Comparison of ENCODE assay signal across 22 cellular contexts in genomic region chr5:170860818-170861217, GRCh38. TPM values are rescaled to one million over a fixed set of nuclear protein-coding genes. Genes with fewer than 3 reads are reported as not detected.
DNase-seq lines count a peak whose midpoint lies in the region; ATAC-seq and TF ChIP-seq lines count a peak whose summit lies in the region.
"Had no signal": no experiment of that assay in that cellular context is flagged by ENCODE, and none has a peak within 500 bp of the region (broad histone marks: within the 10 kb centered on the region; RNA-seq: fewer than 3 reads in every experiment).

No MANE protein-coding gene starts in this region.

- no peaks in the 10 kb centered on the region for H4K20me1 ChIP-seq in mammary epithelial cell (ENCODE audit: insufficient read depth, low read length)

- H3K4me3 Mint-ChIP-seq in MCF 10A (ENCODE audit: unreplicated experiment) (peak overlapping the region; percentile 68), glutamatergic neuron (ENCODE audit: unreplicated experiment) (peak overlapping the region; percentile 77), progenitor cell of endocrine pancreas (ENCODE audit: low read depth) (peak overlapping the region; percentile 75)

- ATAC-seq in GM21528 (IDR thresholded peaks at IDR 0.05; ENCODE audit: low FRiP score, unreplicated experiment) (no peak), HG03045 (IDR thresholded peaks at IDR 0.05; ENCODE audit: unreplicated experiment) (no peak)
- ATAC-seq: activated T-cell treated with anti-CD3 and anti-CD28 coated beads, Interleukin-2, amount 50 U/mL, for 72 hours; stimulated activated naive B cell treated with anti-CD40 and anti-IgM and Interleukin-4, amounts not matched to agents 10 μg/mL and 1 μg/mL and 100 μg/mL, for 72 hours had no signal

- TF ChIP-seq CTCF in MCF 10A (IDR thresholded peaks at IDR 0.05; ENCODE audit: unreplicated experiment) (no peak), mammary epithelial cell (conservative IDR thresholded peaks at IDR 0.05 in 1 of 2, IDR thresholded peaks at IDR 0.05 in 1 of 2; ENCODE audit: extremely low read depth in 1 of 2, insufficient read depth in 1 of 2, low read depth in 1 of 2, low read length in 2 of 2) (no peak), glutamatergic neuron (IDR thresholded peaks at IDR 0.05; ENCODE audit: partially characterized antibody, unreplicated experiment) (no peak), progenitor cell of endocrine pancreas (IDR thresholded peaks at IDR 0.05; ENCODE audit: unreplicated experiment) (no peak)

- DNase-seq in MCF 10A (ENCODE audit: unreplicated experiment) (no peak), mammary epithelial cell (no peak), OCI-M1 (lab: John Stamatoyannopoulos, UW) (peak; percentile 11), glutamatergic neuron (no peak), progenitor cell of endocrine pancreas (ENCODE audit: low spot score, unreplicated experiment) (no peak), NCI-H2107 treated with DMSO at 0.1 percent for 48 hours (lab: John Stamatoyannopoulos, UW; ENCODE audit: unreplicated experiment) (no peak)
- DNase-seq: activated CD4-positive, alpha-beta T cell treated with anti-CD3 and anti-CD28 coated beads for 1 hour; activated naive CD4-positive, alpha-beta T cell treated with anti-CD3 and anti-CD28 coated beads, Interleukin-2, amount 50 U/mL, for 16 hours; activated T-cell treated with anti-CD3 and anti-CD28 coated beads, Interleukin-2, amount 50 U/mL, for 72 hours; CD4-positive, CD25-positive, alpha-beta regulatory T cell; DND-41; foreskin keratinocyte; hippocampal formation; islet precursor cell; NCI-H2107; NCI-H524; stimulated activated naive B cell treated with anti-CD40 and anti-IgM and Interleukin-4, amounts not matched to agents 10 μg/mL and 1 μg/mL and 100 μg/mL, for 72 hours had no signal

- H2AFZ ChIP-seq in mammary epithelial cell (ENCODE audit: low read depth, low read length): no peak overlapping the region
- H2AFZ ChIP-seq: parathyroid adenoma had no signal

- H3K9me3 ChIP-seq in mammary epithelial cell (replicated peaks; ENCODE audit: insufficient read depth, low read length): peaks cover 7% of the 10 kb centered on the region

- H3K4me2 ChIP-seq in mammary epithelial cell (ENCODE audit: insufficient read depth, low read depth, low read length): no peak overlapping the region

- CTCF ChIA-PET in MCF 10A (lab: Yijun Ruan, JAX): interaction anchor here (0.7 to 1.7 kb wide), 4 partner anchors 11 to 436 kb away, joined by 3 to 5 read pairs (median 4); no protein-coding TSS in a partner anchor
- CTCF ChIA-PET in mammary epithelial cell (lab: Charles Lee; ENCODE audit: low non-redundant PET): no interaction called here

- peak overlapping the region; percentile 74 for H3K27ac Mint-ChIP-seq in MCF 10A (ENCODE audit: low read depth, unreplicated experiment)
- H3K27ac Mint-ChIP-seq in glutamatergic neuron (ENCODE audit: unreplicated experiment): no peak overlapping the region
- H3K27ac Mint-ChIP-seq in progenitor cell of endocrine pancreas: peak overlapping the region; percentile 71
- H3K27ac Mint-ChIP-seq: activated T-cell treated with anti-CD3 and anti-CD28 coated beads, Interleukin-2, amount 50 U/mL, for 72 hours had no signal

- H3K36me3 Mint-ChIP-seq in MCF 10A (ENCODE audit: insufficient read depth, unreplicated experiment) (no peaks in the 10 kb centered on the region), glutamatergic neuron (ENCODE audit: unreplicated experiment) (peaks cover 24% of the 10 kb centered on the region), progenitor cell of endocrine pancreas (ENCODE audit: insufficient read depth) (peaks cover 6% of the 10 kb centered on the region)

- no peaks in the 10 kb centered on the region for H3K79me2 ChIP-seq in mammary epithelial cell (ENCODE audit: insufficient read depth, low read length)

- no peaks in the 10 kb centered on the region for H3K36me3 ChIP-seq in mammary epithelial cell (ENCODE audit: insufficient read depth, low read length)
- H3K36me3 ChIP-seq: breast epithelium had no signal

- in situ Hi-C loops in mammary epithelial cell (cut with MboI; ENCODE audit: low sequenced_read_pairs in 2 of 2): no loop called here

- BruUV-seq in MCF 10A (replicated peaks; lab: Mats Ljungman, UMichigan): no TSS peak
- BruUV-seq in mammary epithelial cell (replicated peaks; lab: Mats Ljungman, UMichigan): no TSS peak

- POLR2A ChIA-PET in MCF 10A (lab: Yijun Ruan, JAX): interaction anchor here (0.6 to 0.8 kb wide), 3 partner anchors 16 to 529 kb away, joined by 3 to 5 read pairs (median 3); no protein-coding TSS in a partner anchor

- WGBS in mammary epithelial cell (ENCODE audit: low coverage, missing lambda C conversion rate): 83% methylated on average over 1 of the region's 1 CpG

- H3K4me3 ChIP-seq in mammary epithelial cell (replicated peaks in 1 of 3; ENCODE audit: insufficient read depth in 1 of 3, low read depth in 2 of 3, low read length in 3 of 3): no peak overlapping the region

- H3K9me3 Mint-ChIP-seq in MCF 10A (ENCODE audit: unreplicated experiment) (peaks cover 27% of the 10 kb centered on the region), glutamatergic neuron (ENCODE audit: unreplicated experiment) (peaks cover 13% of the 10 kb centered on the region), progenitor cell of endocrine pancreas (ENCODE audit: low read depth) (peaks cover 22% of the 10 kb centered on the region)

- H3K4me1 Mint-ChIP-seq in MCF 10A (ENCODE audit: insufficient read depth, unreplicated experiment) (peaks cover 24% of the 10 kb centered on the region), glutamatergic neuron (ENCODE audit: low read depth, unreplicated experiment) (peaks cover 3% of the 10 kb centered on the region), progenitor cell of endocrine pancreas (ENCODE audit: low read depth) (peaks cover 18% of the 10 kb centered on the region)

- H3K27ac ChIP-seq in mammary epithelial cell (ENCODE audit: insufficient read depth, low read depth, low read length): no peak overlapping the region
- H3K27ac ChIP-seq: foreskin keratinocyte, parathyroid adenoma had no signal

- dilution Hi-C loops in mammary epithelial cell (cut with HindIII; ENCODE audit: low sequenced_read_pairs): no loop called here

- intact Hi-C loops in MCF 10A (cut with micrococcal nuclease): loop anchor here (5.0 kb wide), 2 partner anchors 46 to 104 kb away; no protein-coding TSS in a partner anchor
- intact Hi-C loops in mammary epithelial cell (cut with micrococcal nuclease): no loop called here

- H3K9ac ChIP-seq in mammary epithelial cell (ENCODE audit: insufficient read depth, low read length): no peak overlapping the region
- H3K9ac ChIP-seq: parathyroid adenoma had no signal

- H3K27me3 Mint-ChIP-seq in MCF 10A (ENCODE audit: insufficient read depth, unreplicated experiment) (no peaks in the 10 kb centered on the region), glutamatergic neuron (ENCODE audit: unreplicated experiment) (peaks cover 6% of the 10 kb centered on the region), progenitor cell of endocrine pancreas (peaks cover 12% of the 10 kb centered on the region)

- peaks cover 2% of the 10 kb centered on the region for H3K27me3 ChIP-seq in mammary epithelial cell (ENCODE audit: insufficient read depth, low read length)
- H3K27me3 ChIP-seq: breast epithelium, foreskin keratinocyte had no signal

- no peaks in the 10 kb centered on the region for H3K4me1 ChIP-seq in mammary epithelial cell (ENCODE audit: insufficient read depth, low read length)
- H3K4me1 ChIP-seq: breast epithelium, foreskin keratinocyte, parathyroid adenoma had no signal

RNA-seq across cellular contexts. Expression of gene RANBP17, which starts 1.0 kb away (rescaled TPM):
- total RNA-seq in MCF 10A (2022): 19.0 and 25.8 TPM in 2 replicates
- total RNA-seq in mammary epithelial cell: 10 to 100 TPM in 1 of 2 donors, 1 to 10 TPM in 1; 9.3 to 12.8 TPM
- polyA plus RNA-seq in mammary epithelial cell: 0.76 TPM
- polyA minus RNA-seq in mammary epithelial cell: 1.3 TPM
- 25.7 TPM for total RNA-seq in glutamatergic neuron (ENCODE audit: unreplicated experiment)
- total RNA-seq in progenitor cell of endocrine pancreas: 21.8 and 32.8 TPM in 2 replicates
- total RNA-seq: activated T-cell treated with anti-CD3 and anti-CD28 coated beads, Interleukin-2, amount 50 U/mL, for 72 hours; CD4-positive, CD25-positive, alpha-beta regulatory T cell; H4 had no signal
- polyA plus RNA-seq: CD4-positive, CD25-positive, alpha-beta regulatory T cell had no signal
